8 cellular contexts compared by ENCODE assay signal in the genomic region with DNA sequence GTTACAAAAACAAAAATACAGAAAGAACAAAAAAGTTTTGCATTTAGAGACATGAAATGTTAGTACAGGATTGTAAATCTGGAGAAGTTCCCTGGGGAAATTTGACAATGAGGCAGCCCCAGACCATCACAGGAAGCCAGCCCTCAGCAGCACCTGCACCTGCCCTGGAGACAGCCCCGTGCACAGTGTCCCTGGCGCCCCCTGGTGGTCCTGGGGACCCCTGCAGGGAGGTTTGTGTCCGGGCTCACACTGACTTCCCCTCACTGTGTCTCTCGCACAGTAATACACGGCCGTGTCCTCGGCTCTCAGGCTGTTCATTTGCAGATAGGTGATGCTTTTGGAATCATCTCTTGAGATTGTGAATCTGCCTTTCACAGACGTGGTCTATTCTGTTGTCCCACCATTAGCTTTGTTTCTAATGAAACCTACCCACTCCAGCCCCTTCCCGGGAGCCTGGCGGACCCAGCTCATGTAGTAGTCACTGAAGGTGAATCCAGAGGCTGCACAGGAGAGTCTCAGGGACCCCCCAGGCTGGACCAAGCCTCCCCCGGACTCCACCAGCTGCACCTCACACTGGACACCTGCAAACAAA.
DNase-seq lines count a peak whose midpoint lies in the region; ATAC-seq and TF ChIP-seq lines count a peak whose summit lies in the region.
"Not testable (repeated sequence)": the region's sequence is repeated elsewhere in the genome, so short reads cannot be mapped to it uniquely, and the experiment has no call there.

No MANE protein-coding gene starts in this region.

- not testable (repeated sequence) for H3K36me3 Mint-ChIP-seq in T-cell, memory B cell

- H3K27me3 Mint-ChIP-seq in T-cell, memory B cell: not testable (repeated sequence)

- peak overlapping the region in 1 of 2 donors; percentile 44 for H3K27ac Mint-ChIP-seq in T-cell
- H3K27ac Mint-ChIP-seq in memory B cell: not testable (repeated sequence)

- CTCF ChIA-PET in T-cell (lab: Charles Lee): not testable (repeated sequence)

- H3K9me3 Mint-ChIP-seq in T-cell, memory B cell: not testable (repeated sequence)

- ATAC-seq in T-cell (replicated peaks in 1 of 4) (peak; percentile 46 to 71 (median 60)), memory B cell (ENCODE audit: low read depth) (peak; percentile 70)
- ATAC-seq in upper lobe of right lung: not testable (repeated sequence)

- not testable (repeated sequence) for H3K27ac ChIP-seq in adrenal gland, upper lobe of right lung

- not testable (repeated sequence) for H3K4me1 ChIP-seq in adrenal gland (replicated peaks in 1 of 2); upper lobe of right lung

- POLR2A ChIA-PET in T-cell (lab: Charles Lee): not testable (repeated sequence)

- TF ChIP-seq CTCF in GM12865 (IDR thresholded peaks at IDR 0.05; ENCODE audit: insufficient read depth, low read depth, low read length, missing control alignments): peak; percentile 67
- TF ChIP-seq CTCF in adrenal gland (IDR thresholded peaks at IDR 0.05): peak in 3 of 6 experiments; percentile 11 to 40 (median 33)
- peak; percentile 44 for TF ChIP-seq CTCF in upper lobe of right lung (IDR thresholded peaks at IDR 0.05)

- not testable (repeated sequence) for H3K27me3 ChIP-seq in adrenal gland, upper lobe of right lung

- WGBS in adrenal gland, 4 donors: 27 to 54% (median 39%) methylated on average over 10 to 11 of the region's 11 CpGs

- H3K4me3 ChIP-seq in GM12865 (ENCODE audit: low read depth, low read length); adrenal gland; upper lobe of right lung: not testable (repeated sequence)

- DNase-seq in GM12865 (ENCODE audit: low read depth): peak; percentile 59
- DNase-seq in NCI-H2029 (lab: John Stamatoyannopoulos, UW): peak; percentile 13
- peak; percentile 54 to 88 (median 76) for DNase-seq in T-cell
- peak; percentile 44 to 80 (median 74) for DNase-seq in activated CD8-positive, alpha-beta memory T cell treated with anti-CD3 and anti-CD28 coated beads for 48 hours (ENCODE audit: low read depth in 2 of 3, low spot score in 2 of 3)
- peak in 4 of 7 donors; percentile 16 to 42 (median 20) for DNase-seq in adrenal gland
- DNase-seq in memory B cell (ENCODE audit: low spot score in 2 of 2): peak; percentile 76 to 78
- peak; percentile 71 to 84 for DNase-seq in stimulated activated CD4-positive, alpha-beta T cell treated with anti-CD3 and anti-CD28 coated beads, Interleukin-4, amount 100 ng/mL, for 48 hours (ENCODE audit: low read depth in 2 of 2)
- peak; percentile 66 for DNase-seq in upper lobe of right lung

- H3K4me1 Mint-ChIP-seq in T-cell: peaks cover 16 to 19% (median 17%) of the 10 kb centered on the region in 3 donors
- not testable (repeated sequence) for H3K4me1 Mint-ChIP-seq in memory B cell

- not testable (repeated sequence) for H3K9me3 ChIP-seq in adrenal gland (replicated peaks in 1 of 3); upper lobe of right lung

- TF ChIP-seq POLR2A in adrenal gland (IDR thresholded peaks at IDR 0.05): not testable (repeated sequence)

- H3K36me3 ChIP-seq in adrenal gland (replicated peaks in 1 of 2); upper lobe of right lung: not testable (repeated sequence)

- not testable (repeated sequence) for H3K4me3 Mint-ChIP-seq in T-cell, memory B cell

- intact Hi-C loops in adrenal gland (cut with DNase I); upper lobe of right lung (cut with DNase I): not testable (repeated sequence)

Comparison
In these comparisons a context has a peak if more than half of its experiments do, and no peak if none do; other contexts are left out.
1. DNase-seq: peak in every context shown above with its lines; median percentile 78 in stimulated activated CD4-positive, alpha-beta T cell treated with anti-CD3 and anti-CD28 coated beads, Interleukin-4, amount 100 ng/mL, for 48 hours; 77 in memory B cell; 76 in T-cell; 74 in activated CD8-positive, alpha-beta memory T cell treated with anti-CD3 and anti-CD28 coated beads for 48 hours; 66 in upper lobe of right lung; 59 in GM12865; 20 in adrenal gland; 13 in NCI-H2029.